In genomic region chr12:8123124-8123888, GRCh38 we compare ENCODE assay signal across 17 cellular contexts. TPM values are rescaled to one million over a fixed set of nuclear protein-coding genes. Genes with fewer than 3 reads are reported as not detected.
DNase-seq lines count a peak whose midpoint lies in the region; TF ChIP-seq lines count a peak whose summit lies in the region.
"Had no signal": no experiment of that assay in that cellular context is flagged by ENCODE, and none has a peak within 500 bp of the region (broad histone marks: within the 10 kb centered on the region; RNA-seq: fewer than 3 reads in every experiment).

Gene CLEC4A, plus strand, starts transcription at chr12:8123617. Its CDS starts 262 bp downstream, at chr12:8123879.

- WGBS in suprapubic skin = 79% methylated on average over 5 of the region's 5 CpGs

- H3K4me3 ChIP-seq in suprapubic skin (peak within 1 kb of the TSS; percentile 2), brain microvascular endothelial cell (ENCODE audit: low read depth, low read length) (no peak within 1 kb of the TSS)
- H3K4me3 ChIP-seq: SK-N-MC had no signal

- no peaks in the 10 kb centered on the region for H3K4me1 ChIP-seq in suprapubic skin
- H3K4me1 ChIP-seq: esophagus squamous epithelium had no signal

- in situ Hi-C loops in brain microvascular endothelial cell (cut with HindIII; ENCODE audit: low pct_ligation_motif_present, low sequenced_read_pairs) = no loop called here

- peak; percentile 61 for DNase-seq in SIG-M5 treated with dmso at 0.1 percent for 504 hours (lab: John Stamatoyannopoulos, UW; ENCODE audit: unreplicated experiment)
- no peak for DNase-seq in SIG-M5 (lab: John Stamatoyannopoulos, UW)
- peak; percentile 45 for DNase-seq in NOMO-1 treated with dmso at 0.1 percent for 144 hours (lab: John Stamatoyannopoulos, UW; ENCODE audit: unreplicated experiment)
- DNase-seq in globus pallidus (ENCODE audit: low spot score) = peak; percentile 49
- no peak for DNase-seq in suprapubic skin (ENCODE audit: low spot score in 2 of 2)
- DNase-seq in brain microvascular endothelial cell = no peak
- no peak for DNase-seq in NCI-H1105 treated with DMSO at 0.1 percent for 48 hours (lab: John Stamatoyannopoulos, UW)
- DNase-seq in stimulated activated CD4-positive, alpha-beta T cell treated with anti-CD3 and anti-CD28 coated beads, Interleukin-1b, Interleukin-23, amount 100 ng/mL, for 48 hours = no peak
- DNase-seq: activated effector memory CD4-positive, alpha-beta T cell treated with anti-CD3 and anti-CD28 coated beads, Interleukin-2, amount 50 U/mL, for 16 hours; dermis blood vessel endothelial cell; esophagus squamous epithelium; heart left ventricle; NCI-H1105; NCI-H2227 treated with DMSO at 0.1 percent for 48 hours; WERI-Rb-1 had no signal

- TF ChIP-seq EP300 in suprapubic skin (IDR thresholded peaks at IDR 0.05) = no peak

- H3K36me3 ChIP-seq in suprapubic skin = no peaks in the 10 kb centered on the region
- H3K36me3 ChIP-seq in brain microvascular endothelial cell (replicated peaks) = no peaks in the 10 kb centered on the region
- H3K36me3 ChIP-seq: esophagus squamous epithelium, WERI-Rb-1 had no signal

- TF ChIP-seq CTCF in suprapubic skin (IDR thresholded peaks at IDR 0.05) (no peak), brain microvascular endothelial cell (IDR thresholded peaks at IDR 0.05; ENCODE audit: low read depth, low read length, missing control alignments) (no peak)

- H3K27ac ChIP-seq in suprapubic skin = no peak within 1 kb of the TSS
- H3K27ac ChIP-seq in brain microvascular endothelial cell = no peak within 1 kb of the TSS
- H3K27ac ChIP-seq: 22Rv1, SK-N-MC, WERI-Rb-1 had no signal

- TF ChIP-seq POLR2A in suprapubic skin (IDR thresholded peaks at IDR 0.05) = no peak

- H3K9me3 ChIP-seq in suprapubic skin = no peaks in the 10 kb centered on the region
- H3K9me3 ChIP-seq: esophagus squamous epithelium, heart left ventricle had no signal

- H3K27me3 ChIP-seq in suprapubic skin (no peaks in the 10 kb centered on the region), brain microvascular endothelial cell (replicated peaks) (no peaks in the 10 kb centered on the region)
- H3K27me3 ChIP-seq: esophagus squamous epithelium, heart left ventricle had no signal

RNA-seq across cellular contexts. Expression of gene CLEC4A, which starts in this region (rescaled TPM):
- total RNA-seq in suprapubic skin = 1 to 10 TPM; 1.1 to 7.2 (median 1.7) TPM
- total RNA-seq: dermis blood vessel endothelial cell had no signal

Comparison
In these comparisons a context has a peak if more than half of its experiments do, and no peak if none do; other contexts are left out.
1. DNase-seq: peak in SIG-M5 treated with dmso at 0.1 percent for 504 hours (single experiment), NOMO-1 treated with dmso at 0.1 percent for 144 hours (single experiment) and globus pallidus (single experiment); none in SIG-M5 (single experiment), suprapubic skin (0 of 2), brain microvascular endothelial cell (single experiment), NCI-H1105 treated with DMSO at 0.1 percent for 48 hours (single experiment) and stimulated activated CD4-positive, alpha-beta T cell treated with anti-CD3 and anti-CD28 coated beads, Interleukin-1b, Interleukin-23, amount 100 ng/mL, for 48 hours (single experiment).